Comparison of ENCODE assay signal across 1 cellular context in genomic region chr11:44443836-44444769, GRCh38.
TF ChIP-seq lines count a peak whose summit lies in the region.

No MANE protein-coding gene starts in this region.

TF ChIP-seq in GM23338, 12 proteins besides CTCF, POLR2A, EP300 and RAD21 (continued from another document):
- no peak for TF ChIP-seq ETS1 (IDR thresholded peaks at IDR 0.05)
- TF ChIP-seq STAT1 (IDR thresholded peaks at IDR 0.05; ENCODE audit: unreplicated experiment), result no peak
- TF ChIP-seq ZNF114 (CRISPR knock-in tag; IDR thresholded peaks at IDR 0.05), result no peak
- no peak for TF ChIP-seq ZNF462 (CRISPR knock-in tag; IDR thresholded peaks at IDR 0.05)
TF ChIP-seq in GM23338: peak in this region for 0.
